1 cellular context compared by ENCODE assay signal in the genomic region with DNA sequence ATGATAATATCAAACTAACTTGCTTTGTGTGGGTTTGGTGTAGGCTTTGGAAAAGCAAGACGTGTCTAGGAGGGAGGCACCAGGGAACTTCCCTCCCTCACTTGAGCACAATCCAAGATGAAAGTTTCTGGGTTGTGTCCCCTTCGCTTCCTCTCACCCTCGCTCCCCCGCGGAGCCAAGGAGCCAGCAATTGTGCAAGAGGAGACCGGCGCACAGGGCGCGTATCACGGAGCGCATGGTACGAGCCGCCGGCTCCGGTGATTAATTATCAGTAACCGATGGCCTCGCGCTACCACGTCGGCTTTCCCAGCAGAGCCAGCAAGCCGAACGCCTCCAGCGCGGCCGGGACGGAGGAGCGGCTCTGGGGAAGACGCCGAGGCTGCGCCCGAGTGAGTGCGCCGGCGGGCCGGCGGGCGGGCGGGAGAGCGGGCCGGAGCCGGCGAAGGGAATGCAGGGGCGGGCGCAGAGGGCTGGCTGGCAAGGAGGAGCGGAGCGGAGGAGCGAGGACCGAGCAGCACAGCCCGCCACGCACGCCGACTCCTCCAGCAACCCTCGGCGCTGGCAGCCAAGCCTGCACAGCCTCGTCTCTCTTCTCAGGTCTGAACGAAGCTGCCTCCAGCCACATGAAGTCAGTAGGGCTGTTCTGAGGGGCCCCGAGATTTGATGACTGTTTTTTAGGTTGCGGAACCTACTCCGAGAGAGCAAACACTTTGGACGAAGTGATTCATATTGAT.
TF ChIP-seq lines count a peak whose summit lies in the region.

No MANE protein-coding gene starts in this region.

TF ChIP-seq in liver, 16 proteins besides CTCF, POLR2A, EP300 and RAD21 (continued from another document):
- TF ChIP-seq REST (IDR thresholded peaks at IDR 0.05) (no peak), GABPA (IDR thresholded peaks at IDR 0.05 in 1 of 2, conservative IDR thresholded peaks at IDR 0.05 in 1 of 2) (no peak), NR2F2 (IDR thresholded peaks at IDR 0.05) (no peak)
TF ChIP-seq in liver: peak in this region for 0.
